ENCODE assay signal across 1 cellular context in the genomic region with DNA sequence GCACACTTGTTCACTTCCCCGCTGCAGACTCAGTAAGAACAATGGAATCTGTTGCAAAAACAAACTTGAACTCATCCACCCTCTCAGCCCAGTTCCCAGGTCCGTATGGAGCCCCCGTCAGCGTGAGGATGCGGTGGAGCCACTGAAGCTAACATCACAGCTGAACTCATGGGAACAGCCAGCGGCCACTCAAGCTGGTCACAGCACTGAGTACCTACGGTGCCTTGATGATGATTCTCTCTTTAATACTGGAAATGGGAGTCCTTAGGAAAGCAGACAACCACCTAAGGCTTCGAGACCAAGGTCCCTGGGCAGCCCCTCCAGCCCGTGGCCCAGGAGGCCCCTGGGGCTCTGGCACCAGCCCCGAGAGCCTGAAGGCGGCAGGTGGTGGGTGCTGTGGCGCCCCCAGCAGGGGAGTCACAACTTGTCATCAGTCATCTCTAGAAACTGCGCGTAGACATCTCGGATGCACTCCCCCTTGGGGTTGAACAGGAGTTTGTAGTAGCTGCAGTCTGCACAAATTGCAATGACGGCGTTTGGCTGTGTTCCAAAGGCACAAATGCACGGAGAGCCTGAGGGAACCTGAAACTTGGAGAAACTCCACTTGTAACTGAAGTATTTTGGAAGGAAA.
TF ChIP-seq lines count a peak whose summit lies in the region.

No MANE protein-coding gene starts in this region.

TF ChIP-seq in K562, 482 proteins besides CTCF, POLR2A, EP300 and RAD21 (continued from another document and continues in another):
- TF ChIP-seq, protein P1, sequence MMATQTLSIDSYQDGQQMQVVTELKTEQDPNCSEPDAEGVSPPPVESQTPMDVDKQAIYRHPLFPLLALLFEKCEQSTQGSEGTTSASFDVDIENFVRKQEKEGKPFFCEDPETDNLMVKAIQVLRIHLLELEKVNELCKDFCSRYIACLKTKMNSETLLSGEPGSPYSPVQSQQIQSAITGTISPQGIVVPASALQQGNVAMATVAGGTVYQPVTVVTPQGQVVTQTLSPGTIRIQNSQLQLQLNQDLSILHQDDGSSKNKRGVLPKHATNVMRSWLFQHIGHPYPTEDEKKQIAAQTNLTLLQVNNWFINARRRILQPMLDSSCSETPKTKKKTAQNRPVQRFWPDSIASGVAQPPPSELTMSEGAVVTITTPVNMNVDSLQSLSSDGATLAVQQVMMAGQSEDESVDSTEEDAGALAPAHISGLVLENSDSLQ (IDR thresholded peaks at IDR 0.05): peak; percentile 86
- TF ChIP-seq CHD4 (IDR thresholded peaks at IDR 0.05; ENCODE audit: insufficient read depth, insufficient replicate concordance, low read depth, low read length, poor library complexity, severe bottlenecking): peak; percentile 30
- TF ChIP-seq DIDO1 (tag; IDR thresholded peaks at IDR 0.05; ENCODE audit: low read depth): no peak
- TF ChIP-seq JUND (IDR thresholded peaks at IDR 0.05; ENCODE audit: borderline replicate concordance, low read depth, low read length): peak; percentile 32; the same call in 1 of the 2 replicates
- TF ChIP-seq JUND (tag; IDR thresholded peaks at IDR 0.05; ENCODE audit: borderline replicate concordance, low read depth, low read length): peak; percentile 37; the same call in 1 of the 3 replicates
- peak; percentile 76 for TF ChIP-seq MYC (IDR thresholded peaks at IDR 0.05; ENCODE audit: low read depth, low read length)
- TF ChIP-seq MYC (CRISPR knock-in tag; IDR thresholded peaks at IDR 0.05; ENCODE audit: borderline replicate concordance, low read depth): no peak
- TF ChIP-seq SNIP1 (IDR thresholded peaks at IDR 0.05; ENCODE audit: low read depth): no peak
- TF ChIP-seq ZNF197 (CRISPR knock-in tag; IDR thresholded peaks at IDR 0.05; ENCODE audit: low read depth): no peak
- TF ChIP-seq ZNF143 (CRISPR knock-in tag; IDR thresholded peaks at IDR 0.05): no peak
- TF ChIP-seq, protein P2, sequence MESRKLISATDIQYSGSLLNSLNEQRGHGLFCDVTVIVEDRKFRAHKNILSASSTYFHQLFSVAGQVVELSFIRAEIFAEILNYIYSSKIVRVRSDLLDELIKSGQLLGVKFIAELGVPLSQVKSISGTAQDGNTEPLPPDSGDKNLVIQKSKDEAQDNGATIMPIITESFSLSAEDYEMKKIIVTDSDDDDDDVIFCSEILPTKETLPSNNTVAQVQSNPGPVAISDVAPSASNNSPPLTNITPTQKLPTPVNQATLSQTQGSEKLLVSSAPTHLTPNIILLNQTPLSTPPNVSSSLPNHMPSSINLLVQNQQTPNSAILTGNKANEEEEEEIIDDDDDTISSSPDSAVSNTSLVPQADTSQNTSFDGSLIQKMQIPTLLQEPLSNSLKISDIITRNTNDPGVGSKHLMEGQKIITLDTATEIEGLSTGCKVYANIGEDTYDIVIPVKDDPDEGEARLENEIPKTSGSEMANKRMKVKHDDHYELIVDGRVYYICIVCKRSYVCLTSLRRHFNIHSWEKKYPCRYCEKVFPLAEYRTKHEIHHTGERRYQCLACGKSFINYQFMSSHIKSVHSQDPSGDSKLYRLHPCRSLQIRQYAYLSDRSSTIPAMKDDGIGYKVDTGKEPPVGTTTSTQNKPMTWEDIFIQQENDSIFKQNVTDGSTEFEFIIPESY (CRISPR knock-in tag; IDR thresholded peaks at IDR 0.05): no peak
- TF ChIP-seq KAT2B (IDR thresholded peaks at IDR 0.05; ENCODE audit: low read depth, low read length): peak; percentile 84
- no peak for TF ChIP-seq SP1 (CRISPR knock-in tag; IDR thresholded peaks at IDR 0.05)
- TF ChIP-seq POLR3G (IDR thresholded peaks at IDR 0.05; ENCODE audit: extremely low read depth, insufficient read length, insufficient replicate concordance): no peak
- TF ChIP-seq, protein P3, sequence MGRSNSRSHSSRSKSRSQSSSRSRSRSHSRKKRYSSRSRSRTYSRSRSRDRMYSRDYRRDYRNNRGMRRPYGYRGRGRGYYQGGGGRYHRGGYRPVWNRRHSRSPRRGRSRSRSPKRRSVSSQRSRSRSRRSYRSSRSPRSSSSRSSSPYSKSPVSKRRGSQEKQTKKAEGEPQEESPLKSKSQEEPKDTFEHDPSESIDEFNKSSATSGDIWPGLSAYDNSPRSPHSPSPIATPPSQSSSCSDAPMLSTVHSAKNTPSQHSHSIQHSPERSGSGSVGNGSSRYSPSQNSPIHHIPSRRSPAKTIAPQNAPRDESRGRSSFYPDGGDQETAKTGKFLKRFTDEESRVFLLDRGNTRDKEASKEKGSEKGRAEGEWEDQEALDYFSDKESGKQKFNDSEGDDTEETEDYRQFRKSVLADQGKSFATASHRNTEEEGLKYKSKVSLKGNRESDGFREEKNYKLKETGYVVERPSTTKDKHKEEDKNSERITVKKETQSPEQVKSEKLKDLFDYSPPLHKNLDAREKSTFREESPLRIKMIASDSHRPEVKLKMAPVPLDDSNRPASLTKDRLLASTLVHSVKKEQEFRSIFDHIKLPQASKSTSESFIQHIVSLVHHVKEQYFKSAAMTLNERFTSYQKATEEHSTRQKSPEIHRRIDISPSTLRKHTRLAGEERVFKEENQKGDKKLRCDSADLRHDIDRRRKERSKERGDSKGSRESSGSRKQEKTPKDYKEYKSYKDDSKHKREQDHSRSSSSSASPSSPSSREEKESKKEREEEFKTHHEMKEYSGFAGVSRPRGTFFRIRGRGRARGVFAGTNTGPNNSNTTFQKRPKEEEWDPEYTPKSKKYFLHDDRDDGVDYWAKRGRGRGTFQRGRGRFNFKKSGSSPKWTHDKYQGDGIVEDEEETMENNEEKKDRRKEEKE (IDR thresholded peaks at IDR 0.05; ENCODE audit: borderline replicate concordance in 1 of 2, control insufficient read depth in 1 of 2, low read depth in 2 of 2, low read length in 1 of 2): no peak
- TF ChIP-seq, protein P4, sequence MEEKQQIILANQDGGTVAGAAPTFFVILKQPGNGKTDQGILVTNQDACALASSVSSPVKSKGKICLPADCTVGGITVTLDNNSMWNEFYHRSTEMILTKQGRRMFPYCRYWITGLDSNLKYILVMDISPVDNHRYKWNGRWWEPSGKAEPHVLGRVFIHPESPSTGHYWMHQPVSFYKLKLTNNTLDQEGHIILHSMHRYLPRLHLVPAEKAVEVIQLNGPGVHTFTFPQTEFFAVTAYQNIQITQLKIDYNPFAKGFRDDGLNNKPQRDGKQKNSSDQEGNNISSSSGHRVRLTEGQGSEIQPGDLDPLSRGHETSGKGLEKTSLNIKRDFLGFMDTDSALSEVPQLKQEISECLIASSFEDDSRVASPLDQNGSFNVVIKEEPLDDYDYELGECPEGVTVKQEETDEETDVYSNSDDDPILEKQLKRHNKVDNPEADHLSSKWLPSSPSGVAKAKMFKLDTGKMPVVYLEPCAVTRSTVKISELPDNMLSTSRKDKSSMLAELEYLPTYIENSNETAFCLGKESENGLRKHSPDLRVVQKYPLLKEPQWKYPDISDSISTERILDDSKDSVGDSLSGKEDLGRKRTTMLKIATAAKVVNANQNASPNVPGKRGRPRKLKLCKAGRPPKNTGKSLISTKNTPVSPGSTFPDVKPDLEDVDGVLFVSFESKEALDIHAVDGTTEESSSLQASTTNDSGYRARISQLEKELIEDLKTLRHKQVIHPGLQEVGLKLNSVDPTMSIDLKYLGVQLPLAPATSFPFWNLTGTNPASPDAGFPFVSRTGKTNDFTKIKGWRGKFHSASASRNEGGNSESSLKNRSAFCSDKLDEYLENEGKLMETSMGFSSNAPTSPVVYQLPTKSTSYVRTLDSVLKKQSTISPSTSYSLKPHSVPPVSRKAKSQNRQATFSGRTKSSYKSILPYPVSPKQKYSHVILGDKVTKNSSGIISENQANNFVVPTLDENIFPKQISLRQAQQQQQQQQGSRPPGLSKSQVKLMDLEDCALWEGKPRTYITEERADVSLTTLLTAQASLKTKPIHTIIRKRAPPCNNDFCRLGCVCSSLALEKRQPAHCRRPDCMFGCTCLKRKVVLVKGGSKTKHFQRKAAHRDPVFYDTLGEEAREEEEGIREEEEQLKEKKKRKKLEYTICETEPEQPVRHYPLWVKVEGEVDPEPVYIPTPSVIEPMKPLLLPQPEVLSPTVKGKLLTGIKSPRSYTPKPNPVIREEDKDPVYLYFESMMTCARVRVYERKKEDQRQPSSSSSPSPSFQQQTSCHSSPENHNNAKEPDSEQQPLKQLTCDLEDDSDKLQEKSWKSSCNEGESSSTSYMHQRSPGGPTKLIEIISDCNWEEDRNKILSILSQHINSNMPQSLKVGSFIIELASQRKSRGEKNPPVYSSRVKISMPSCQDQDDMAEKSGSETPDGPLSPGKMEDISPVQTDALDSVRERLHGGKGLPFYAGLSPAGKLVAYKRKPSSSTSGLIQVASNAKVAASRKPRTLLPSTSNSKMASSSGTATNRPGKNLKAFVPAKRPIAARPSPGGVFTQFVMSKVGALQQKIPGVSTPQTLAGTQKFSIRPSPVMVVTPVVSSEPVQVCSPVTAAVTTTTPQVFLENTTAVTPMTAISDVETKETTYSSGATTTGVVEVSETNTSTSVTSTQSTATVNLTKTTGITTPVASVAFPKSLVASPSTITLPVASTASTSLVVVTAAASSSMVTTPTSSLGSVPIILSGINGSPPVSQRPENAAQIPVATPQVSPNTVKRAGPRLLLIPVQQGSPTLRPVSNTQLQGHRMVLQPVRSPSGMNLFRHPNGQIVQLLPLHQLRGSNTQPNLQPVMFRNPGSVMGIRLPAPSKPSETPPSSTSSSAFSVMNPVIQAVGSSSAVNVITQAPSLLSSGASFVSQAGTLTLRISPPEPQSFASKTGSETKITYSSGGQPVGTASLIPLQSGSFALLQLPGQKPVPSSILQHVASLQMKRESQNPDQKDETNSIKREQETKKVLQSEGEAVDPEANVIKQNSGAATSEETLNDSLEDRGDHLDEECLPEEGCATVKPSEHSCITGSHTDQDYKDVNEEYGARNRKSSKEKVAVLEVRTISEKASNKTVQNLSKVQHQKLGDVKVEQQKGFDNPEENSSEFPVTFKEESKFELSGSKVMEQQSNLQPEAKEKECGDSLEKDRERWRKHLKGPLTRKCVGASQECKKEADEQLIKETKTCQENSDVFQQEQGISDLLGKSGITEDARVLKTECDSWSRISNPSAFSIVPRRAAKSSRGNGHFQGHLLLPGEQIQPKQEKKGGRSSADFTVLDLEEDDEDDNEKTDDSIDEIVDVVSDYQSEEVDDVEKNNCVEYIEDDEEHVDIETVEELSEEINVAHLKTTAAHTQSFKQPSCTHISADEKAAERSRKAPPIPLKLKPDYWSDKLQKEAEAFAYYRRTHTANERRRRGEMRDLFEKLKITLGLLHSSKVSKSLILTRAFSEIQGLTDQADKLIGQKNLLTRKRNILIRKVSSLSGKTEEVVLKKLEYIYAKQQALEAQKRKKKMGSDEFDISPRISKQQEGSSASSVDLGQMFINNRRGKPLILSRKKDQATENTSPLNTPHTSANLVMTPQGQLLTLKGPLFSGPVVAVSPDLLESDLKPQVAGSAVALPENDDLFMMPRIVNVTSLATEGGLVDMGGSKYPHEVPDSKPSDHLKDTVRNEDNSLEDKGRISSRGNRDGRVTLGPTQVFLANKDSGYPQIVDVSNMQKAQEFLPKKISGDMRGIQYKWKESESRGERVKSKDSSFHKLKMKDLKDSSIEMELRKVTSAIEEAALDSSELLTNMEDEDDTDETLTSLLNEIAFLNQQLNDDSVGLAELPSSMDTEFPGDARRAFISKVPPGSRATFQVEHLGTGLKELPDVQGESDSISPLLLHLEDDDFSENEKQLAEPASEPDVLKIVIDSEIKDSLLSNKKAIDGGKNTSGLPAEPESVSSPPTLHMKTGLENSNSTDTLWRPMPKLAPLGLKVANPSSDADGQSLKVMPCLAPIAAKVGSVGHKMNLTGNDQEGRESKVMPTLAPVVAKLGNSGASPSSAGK (IDR thresholded peaks at IDR 0.05): peak; percentile 90
- TF ChIP-seq ZNF253 (CRISPR knock-in tag; conservative IDR thresholded peaks at IDR 0.05): no peak
- 0 out of 2 replicates have a peak, but pooled peaks have one; percentile 22 for TF ChIP-seq SMARCA4 (IDR thresholded peaks at IDR 0.05)
- no peak for TF ChIP-seq FOXJ3 (CRISPR knock-in tag; IDR thresholded peaks at IDR 0.05)
- TF ChIP-seq, protein P5, sequence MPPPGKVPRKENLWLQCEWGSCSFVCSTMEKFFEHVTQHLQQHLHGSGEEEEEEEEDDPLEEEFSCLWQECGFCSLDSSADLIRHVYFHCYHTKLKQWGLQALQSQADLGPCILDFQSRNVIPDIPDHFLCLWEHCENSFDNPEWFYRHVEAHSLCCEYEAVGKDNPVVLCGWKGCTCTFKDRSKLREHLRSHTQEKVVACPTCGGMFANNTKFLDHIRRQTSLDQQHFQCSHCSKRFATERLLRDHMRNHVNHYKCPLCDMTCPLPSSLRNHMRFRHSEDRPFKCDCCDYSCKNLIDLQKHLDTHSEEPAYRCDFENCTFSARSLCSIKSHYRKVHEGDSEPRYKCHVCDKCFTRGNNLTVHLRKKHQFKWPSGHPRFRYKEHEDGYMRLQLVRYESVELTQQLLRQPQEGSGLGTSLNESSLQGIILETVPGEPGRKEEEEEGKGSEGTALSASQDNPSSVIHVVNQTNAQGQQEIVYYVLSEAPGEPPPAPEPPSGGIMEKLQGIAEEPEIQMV (tag; conservative IDR thresholded peaks at IDR 0.05; ENCODE audit: low read depth): no peak
- no peak for TF ChIP-seq SNRNP70 (optimal IDR thresholded peaks at IDR 0.05; ENCODE audit: low read depth, low read length)
- peak; percentile 56; the same call in 1 of the 2 replicates for TF ChIP-seq POLR2G (IDR thresholded peaks at IDR 0.05; ENCODE audit: low read depth, low read length)
- TF ChIP-seq SMAD2 (IDR thresholded peaks at IDR 0.05; ENCODE audit: low read depth, low read length): no peak
- TF ChIP-seq ZBTB17 (CRISPR knock-in tag; IDR thresholded peaks at IDR 0.05): no peak
- TF ChIP-seq, protein P6, sequence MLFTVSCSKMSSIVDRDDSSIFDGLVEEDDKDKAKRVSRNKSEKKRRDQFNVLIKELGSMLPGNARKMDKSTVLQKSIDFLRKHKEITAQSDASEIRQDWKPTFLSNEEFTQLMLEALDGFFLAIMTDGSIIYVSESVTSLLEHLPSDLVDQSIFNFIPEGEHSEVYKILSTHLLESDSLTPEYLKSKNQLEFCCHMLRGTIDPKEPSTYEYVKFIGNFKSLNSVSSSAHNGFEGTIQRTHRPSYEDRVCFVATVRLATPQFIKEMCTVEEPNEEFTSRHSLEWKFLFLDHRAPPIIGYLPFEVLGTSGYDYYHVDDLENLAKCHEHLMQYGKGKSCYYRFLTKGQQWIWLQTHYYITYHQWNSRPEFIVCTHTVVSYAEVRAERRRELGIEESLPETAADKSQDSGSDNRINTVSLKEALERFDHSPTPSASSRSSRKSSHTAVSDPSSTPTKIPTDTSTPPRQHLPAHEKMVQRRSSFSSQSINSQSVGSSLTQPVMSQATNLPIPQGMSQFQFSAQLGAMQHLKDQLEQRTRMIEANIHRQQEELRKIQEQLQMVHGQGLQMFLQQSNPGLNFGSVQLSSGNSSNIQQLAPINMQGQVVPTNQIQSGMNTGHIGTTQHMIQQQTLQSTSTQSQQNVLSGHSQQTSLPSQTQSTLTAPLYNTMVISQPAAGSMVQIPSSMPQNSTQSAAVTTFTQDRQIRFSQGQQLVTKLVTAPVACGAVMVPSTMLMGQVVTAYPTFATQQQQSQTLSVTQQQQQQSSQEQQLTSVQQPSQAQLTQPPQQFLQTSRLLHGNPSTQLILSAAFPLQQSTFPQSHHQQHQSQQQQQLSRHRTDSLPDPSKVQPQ (CRISPR knock-in tag; IDR thresholded peaks at IDR 0.05; ENCODE audit: borderline replicate concordance): no peak
- TF ChIP-seq PHF21A (IDR thresholded peaks at IDR 0.05; ENCODE audit: borderline replicate concordance, low read depth): 0 out of 2 replicates have a peak, but pooled peaks have one; percentile 45
- TF ChIP-seq TOE1 (IDR thresholded peaks at IDR 0.05; ENCODE audit: borderline replicate concordance): no peak
- no peak for TF ChIP-seq TOE1 (CRISPR knock-in tag; IDR thresholded peaks at IDR 0.05; ENCODE audit: borderline replicate concordance, low read depth)
- TF ChIP-seq ZKSCAN1 (IDR thresholded peaks at IDR 0.05; ENCODE audit: low read depth, low read length): no peak
- TF ChIP-seq TEAD2 (tag; IDR thresholded peaks at IDR 0.05): no peak
- no peak for TF ChIP-seq HNRNPUL1 (IDR thresholded peaks at IDR 0.05; ENCODE audit: low read length)
- no peak for TF ChIP-seq ZNF444 (CRISPR knock-in tag; IDR thresholded peaks at IDR 0.05)
- TF ChIP-seq TRIM28 (IDR thresholded peaks at IDR 0.05): no peak
- TF ChIP-seq HDGF (IDR thresholded peaks at IDR 0.05): no peak
- no peak for TF ChIP-seq PHB (CRISPR knock-in tag; IDR thresholded peaks at IDR 0.05)
- peak; percentile 49; the same call in 1 of the 2 replicates for TF ChIP-seq MTA3 (IDR thresholded peaks at IDR 0.05; ENCODE audit: borderline replicate concordance)
